8 cellular contexts compared by ENCODE assay signal in the genomic region with DNA sequence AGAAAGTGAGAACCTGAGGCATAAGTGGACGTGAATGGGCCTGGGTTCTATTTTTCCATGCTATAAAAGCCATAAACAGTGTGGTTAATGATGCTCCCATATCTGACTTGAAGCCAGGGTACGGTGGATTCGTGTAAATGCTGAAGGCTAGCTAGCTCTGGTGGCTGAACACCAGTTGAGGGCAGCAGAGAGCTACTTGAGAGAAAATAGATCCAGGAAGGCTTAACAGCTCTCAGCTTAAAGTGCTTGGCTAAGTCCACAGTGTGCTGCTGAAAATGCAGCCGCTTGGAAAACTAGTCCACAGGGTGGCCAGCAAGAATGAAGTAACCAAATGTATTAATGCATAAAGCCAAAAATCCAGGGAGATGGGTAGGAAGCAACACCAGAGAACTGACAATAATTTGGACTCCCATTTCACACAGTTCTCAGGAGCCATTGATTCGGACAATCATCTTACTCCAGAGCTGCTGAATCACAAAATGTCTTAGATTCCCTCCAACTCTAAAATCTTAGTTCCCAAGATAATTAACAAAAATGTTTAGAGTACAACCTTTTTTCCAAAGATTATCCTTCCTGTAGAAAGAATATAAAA. TPM values are rescaled to one million over a fixed set of nuclear protein-coding genes. Genes with fewer than 3 reads are reported as not detected.
DNase-seq lines count a peak whose midpoint lies in the region; ATAC-seq, FAIRE-seq and TF ChIP-seq lines count a peak whose summit lies in the region.

No MANE protein-coding gene starts in this region.

- POLR2A ChIA-PET in BJ (lab: Charles Lee) = no interaction called here

- DNase-seq in BJ (ENCODE audit: low read depth) (peak; percentile 1), GM18507 (ENCODE audit: extremely low spot score, insufficient read length, low read depth) (no peak), NCI-H510A (lab: John Stamatoyannopoulos, UW) (peak; percentile 72), T47D (ENCODE audit: low read depth in 1 of 2, low spot score in 1 of 2) (peak; percentile 72 to 85), mucosa of descending colon (peak in 1 of 3 donors; percentile 57)
- DNase-seq in stimulated activated naive CD4-positive, alpha-beta T cell treated with Interleukin-2 at 50 U/mL for 16 hours (lab: John Stamatoyannopoulos, UW) = no peak

- H3K4me1 ChIP-seq in mucosa of descending colon (ENCODE audit: low read depth) = no peaks in the 10 kb centered on the region

- no peaks in the 10 kb centered on the region for H3K9me3 ChIP-seq in mucosa of descending colon

- H3K36me3 ChIP-seq in BJ (ENCODE audit: control insufficient read depth, insufficient read depth, low read length) (no peaks in the 10 kb centered on the region), mucosa of descending colon (ENCODE audit: low read depth) (no peaks in the 10 kb centered on the region)

- TF ChIP-seq CTCF in BJ (IDR thresholded peaks at IDR 0.05; ENCODE audit: insufficient read depth, low read depth, low read length) (peak; percentile 84), mucosa of descending colon (IDR thresholded peaks at IDR 0.05) (peak; percentile 17)

- peaks cover 14% of the 10 kb centered on the region for H3K27me3 ChIP-seq in BJ (ENCODE audit: control insufficient read depth, insufficient read depth, low read length)

- peak; percentile 66 for ATAC-seq in HG03139 (IDR thresholded peaks at IDR 0.05; ENCODE audit: unreplicated experiment)
- peak; percentile 57 for ATAC-seq in mucosa of descending colon
- no peak for ATAC-seq in GM21737 (IDR thresholded peaks at IDR 0.05; ENCODE audit: unreplicated experiment)

- FAIRE-seq in GM18507 (lab: Jason Lieb, UNC) = peak; percentile 56

- CTCF ChIA-PET in BJ (lab: Yijun Ruan, JAX) = interaction anchor here (0.7 to 12.0 kb wide), 12 partner anchors 9 to 1692 kb away, joined by 3 to 122 read pairs (median 3); no protein-coding TSS in a partner anchor

- intact Hi-C loops in mucosa of descending colon (cut with DNase I, micrococcal nuclease) = loop anchor here in 1 of 2 donors (10.0 kb wide), 1 partner anchor 783 kb away; no protein-coding TSS in a partner anchor

- H3K4me3 ChIP-seq in BJ (ENCODE audit: low read depth, low read length) (no peak overlapping the region), mucosa of descending colon (no peak overlapping the region)

- in situ Hi-C loops in T47D (cut with HindIII; ENCODE audit: low pct_unique_long_range_greater_than_20kb, low sequenced_read_pairs) = no loop called here

RNA-seq across cellular contexts. Expression of gene FOXG1, which starts 15.0 kb away (rescaled TPM):
- 0.01 TPM in 1 of 2 replicates, not detected in the other for polyA plus RNA-seq in BJ (2011; rRNA removed)
- polyA minus RNA-seq in BJ (2011; rRNA and poly(A)+ RNA removed) = not detected in 2 replicates
- total RNA-seq in mucosa of descending colon = not detected

Comparison
In these comparisons a context has a peak if more than half of its experiments do, and no peak if none do; other contexts are left out.
1. DNase-seq: peak in BJ (single experiment), NCI-H510A (single experiment) and T47D (2 of 2); none in GM18507 (single experiment) and stimulated activated naive CD4-positive, alpha-beta T cell treated with Interleukin-2 at 50 U/mL for 16 hours (single experiment).